Comparison of ENCODE assay signal across 8 cellular contexts in the genomic region with DNA sequence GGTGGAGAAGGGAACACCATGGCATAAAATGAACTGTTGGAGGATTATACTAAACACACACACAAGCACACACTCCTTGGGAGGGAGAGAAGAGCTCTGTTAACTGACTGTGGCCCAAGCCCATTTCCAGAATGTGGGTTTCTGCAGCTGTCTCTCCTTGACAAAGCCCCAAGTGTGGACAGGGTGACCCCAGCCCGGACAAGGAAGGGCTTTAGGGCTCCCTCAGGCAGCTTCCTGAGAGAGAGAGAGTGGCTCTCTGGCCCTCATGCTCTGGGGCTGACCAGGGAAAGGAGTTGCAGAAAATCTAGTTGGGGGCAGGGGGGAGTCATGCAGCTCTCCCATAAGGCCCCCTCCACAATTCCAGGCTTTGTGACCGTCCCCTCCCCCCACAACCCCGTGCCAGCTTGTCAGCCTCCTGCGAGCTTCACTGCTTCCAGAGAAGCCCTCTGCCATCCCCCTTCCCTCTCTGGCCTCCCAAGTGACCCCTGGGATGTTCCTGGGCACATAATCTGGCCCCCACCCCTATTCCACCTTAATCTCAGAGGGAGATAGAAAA. TPM values are rescaled to one million over a fixed set of nuclear protein-coding genes. Genes with fewer than 3 reads are reported as not detected.
A peak's percentile ranks its signal among the peaks of the same experiment; 100 is the strongest.
DNase-seq lines count a peak whose midpoint lies in the region; ATAC-seq and TF ChIP-seq lines count a peak whose summit lies in the region.

No MANE protein-coding gene starts in this region.

- H3K4me3 ChIP-seq in HUES48 (ENCODE audit: low read depth, low read length) (peak overlapping the region; percentile 68), dorsolateral prefrontal cortex (peak overlapping the region; percentile 14 to 68 (median 51)), mesenchymal stem cell (ENCODE audit: insufficient read depth in 1 of 2, low read depth in 1 of 2, low read length in 2 of 2) (peak overlapping the region; percentile 62 to 63), stomach (peak overlapping the region; percentile 40 to 55 (median 52))

- no peak overlapping the region for H2BK15ac ChIP-seq in mesenchymal stem cell (ENCODE audit: low read depth, poor library complexity, severe bottlenecking)

- H2AK5ac ChIP-seq in mesenchymal stem cell (ENCODE audit: low read length, severe bottlenecking): no peak overlapping the region

- H3K14ac ChIP-seq in mesenchymal stem cell (ENCODE audit: low read length in 2 of 2): peak overlapping the region in 1 of 2 experiments; percentile 74

- H3K9ac ChIP-seq in HUES48 (ENCODE audit: low read depth, low read length): peak overlapping the region; percentile 74
- peak overlapping the region; percentile 35 for H3K9ac ChIP-seq in mesenchymal stem cell (ENCODE audit: low read length)

- H3K27ac ChIP-seq in HUES48 (ENCODE audit: low read depth, low read length) (peak overlapping the region; percentile 86), dorsolateral prefrontal cortex (peak overlapping the region in 32 of 59 donors; percentile 8 to 79 (median 46)), mesenchymal stem cell (ENCODE audit: low read length, poor library complexity, severe bottlenecking) (no peak overlapping the region), stomach (peak overlapping the region in 4 of 5 donors; percentile 29 to 64 (median 55))

- no peak overlapping the region for H2AFZ ChIP-seq in mesenchymal stem cell (ENCODE audit: low read depth, low read length)

- 0 out of 2 replicates have a peak, but pooled peaks cover 5% of the 10 kb centered on the region for H3K4me1 ChIP-seq in HUES48 (ENCODE audit: control insufficient read depth, insufficient read depth, low read length)
- H3K4me1 ChIP-seq in mesenchymal stem cell (ENCODE audit: control insufficient read depth, insufficient read depth, low read depth, low read length): peaks cover 2% of the 10 kb centered on the region
- H3K4me1 ChIP-seq in stomach: no peaks in the 10 kb centered on the region

- intact Hi-C loops in dorsolateral prefrontal cortex (cut with DNase I): no loop called here
- intact Hi-C loops in stomach (cut with DNase I; ENCODE audit: low total_unique reads): no loop called here

- H3K18ac ChIP-seq in mesenchymal stem cell (ENCODE audit: low read depth in 1 of 2, low read length in 2 of 2): peak overlapping the region; percentile 43 to 80

- H3K4me2 ChIP-seq in mesenchymal stem cell (ENCODE audit: low read length, poor library complexity, severe bottlenecking): peak overlapping the region; percentile 74

- H3K4ac ChIP-seq in mesenchymal stem cell (ENCODE audit: low read depth in 1 of 2, low read length in 2 of 2): peak overlapping the region in 1 of 2 experiments; percentile 82

- H3K23ac ChIP-seq in mesenchymal stem cell (ENCODE audit: low read length in 2 of 2): no peak overlapping the region

- no peaks in the 10 kb centered on the region for H3K79me1 ChIP-seq in mesenchymal stem cell (replicated peaks; ENCODE audit: low read length, poor library complexity, severe bottlenecking)

- H4K8ac ChIP-seq in mesenchymal stem cell (ENCODE audit: low read length): peak overlapping the region; percentile 72

- H3K27me3 ChIP-seq in HUES48 (ENCODE audit: control insufficient read depth, insufficient read depth, low read length) (no peaks in the 10 kb centered on the region), dorsolateral prefrontal cortex (peaks cover 0 to 65% (median 13%) of the 10 kb centered on the region in 45 donors), mesenchymal stem cell (ENCODE audit: control insufficient read depth in 1 of 2, insufficient read depth in 1 of 2, low read length in 2 of 2) (peaks cover 0 to 14% of the 10 kb centered on the region in 2 experiments), stomach (peaks cover 0 to 11% (median 0%) of the 10 kb centered on the region in 3 donors)

- no peak overlapping the region for H2BK12ac ChIP-seq in mesenchymal stem cell (ENCODE audit: low read length in 2 of 2)

- 42% methylated on average over 2 of the region's 4 CpGs for WGBS in mesenchymal stem cell
- WGBS in stomach, 5 donors: 0 to 44% (median 6%) methylated on average over 2 to 4 of the region's 4 CpGs

- no peak for TF ChIP-seq POLR2A in stomach (IDR thresholded peaks at IDR 0.05)

- no peak for ATAC-seq in HG03439 (IDR thresholded peaks at IDR 0.05; ENCODE audit: unreplicated experiment)

- peaks cover 2% of the 10 kb centered on the region; the same call in 1 of the 2 replicates for H3K36me3 ChIP-seq in HUES48 (ENCODE audit: control insufficient read depth, insufficient read depth, low read length)
- H3K36me3 ChIP-seq in mesenchymal stem cell (ENCODE audit: control insufficient read depth in 1 of 2, insufficient read depth in 2 of 2, low read depth in 1 of 2, low read length in 2 of 2): no peaks in the 10 kb centered on the region
- H3K36me3 ChIP-seq in stomach: no peaks in the 10 kb centered on the region

- H2BK5ac ChIP-seq in mesenchymal stem cell (ENCODE audit: low read depth, low read length, poor library complexity, severe bottlenecking): peak overlapping the region; percentile 25

- H3K9me3 ChIP-seq in HUES48 (ENCODE audit: control insufficient read depth, insufficient read depth, low read length) (peaks cover 49% of the 10 kb centered on the region), mesenchymal stem cell (ENCODE audit: control insufficient read depth, low read length) (peaks cover 6% of the 10 kb centered on the region), stomach (peaks cover 0 to 5% (median 0%) of the 10 kb centered on the region in 4 donors)

- H2BK120ac ChIP-seq in mesenchymal stem cell (ENCODE audit: low read depth, low read length): peak overlapping the region; percentile 34

- DNase-seq in dorsolateral prefrontal cortex (no peak), mesenchymal stem cell (no peak), stomach (no peak), NCI-H146 (lab: John Stamatoyannopoulos, UW) (no peak), NCI-H1694 (lab: John Stamatoyannopoulos, UW) (no peak), NCI-H2081 treated with DMSO at 0.1 percent for 48 hours (lab: John Stamatoyannopoulos, UW) (no peak)

- TF ChIP-seq EP300 in stomach (IDR thresholded peaks at IDR 0.05): no peak

- TF ChIP-seq CTCF in dorsolateral prefrontal cortex (IDR thresholded peaks at IDR 0.05 in 54 of 56, conservative IDR thresholded peaks at IDR 0.05 in 2 of 56; ENCODE audit: low read depth in 1 of 56, partially characterized antibody in 56 of 56) (no peak), stomach (IDR thresholded peaks at IDR 0.05) (no peak)

- H4K91ac ChIP-seq in mesenchymal stem cell (ENCODE audit: low read length): no peak overlapping the region

RNA-seq across cellular contexts. Expression of a gene that starts 0.6 kb away (rescaled TPM):
- total RNA-seq in dorsolateral prefrontal cortex (100 to 1,000 TPM in 117 of 120 experiments, 10 to 100 TPM in 3; 64.0 to 264 (median 181) TPM), stomach (100 to 1,000 TPM in 1 of 5 donors, 10 to 100 TPM in 4; 10.3 to 103 (median 35.1) TPM)
- polyA plus RNA-seq in mesenchymal stem cell (2013, experiment 1 of 2): 18.5 TPM
- 19.2 TPM for polyA plus RNA-seq in mesenchymal stem cell (2013, experiment 2 of 2)
- 10 to 100 TPM in 2 of 3 donors, 1 to 10 TPM in 1; 7.6 to 12.9 (median 12.1) TPM for polyA plus RNA-seq in stomach
